Comparison of ENCODE assay signal across 1 cellular context in the genomic region with DNA sequence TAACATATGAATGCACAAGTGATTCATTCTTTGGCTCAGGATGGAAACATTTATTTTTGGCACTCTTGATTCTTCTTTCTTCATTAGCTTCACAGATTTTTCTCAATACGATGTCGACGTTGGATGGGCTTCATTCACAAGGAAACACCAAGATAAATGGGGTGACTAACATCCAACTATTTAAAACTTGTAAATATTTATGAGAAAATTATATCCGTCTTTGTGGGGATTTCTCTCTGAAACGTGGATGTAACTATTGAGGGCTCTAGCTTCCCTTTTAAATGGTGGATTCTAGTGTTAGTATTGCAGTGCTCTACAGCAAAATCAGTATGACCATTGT.
TF ChIP-seq lines count a peak whose summit lies in the region.

No MANE protein-coding gene starts in this region.

TF ChIP-seq in IMR-90, 13 proteins besides CTCF, POLR2A, EP300 and RAD21:
- TF ChIP-seq MAFK (IDR thresholded peaks at IDR 0.05; ENCODE audit: low read depth, low read length) (no peak), CHD1 (IDR thresholded peaks at IDR 0.05; ENCODE audit: low read depth, low read length) (no peak), RCOR1 (IDR thresholded peaks at IDR 0.05; ENCODE audit: insufficient replicate concordance, low read length) (no peak)
